18 cellular contexts compared by ENCODE assay signal in genomic region chr2:154771664-154772284, GRCh38.
DNase-seq lines count a peak whose midpoint lies in the region; ATAC-seq, FAIRE-seq and TF ChIP-seq lines count a peak whose summit lies in the region.
"Had no signal": no experiment of that assay in that cellular context is flagged by ENCODE, and none has a peak within 500 bp of the region (broad histone marks: within the 10 kb centered on the region; RNA-seq: fewer than 3 reads in every experiment).

No MANE protein-coding gene starts in this region.

- no peak for TF ChIP-seq EP300 in GM12878 (IDR thresholded peaks at IDR 0.05; ENCODE audit: borderline replicate concordance in 1 of 2, control insufficient read depth in 1 of 2, low read depth in 2 of 2, low read length in 2 of 2)

- no peaks in the 10 kb centered on the region for H3K9me3 ChIP-seq in GM12878 (replicated peaks; ENCODE audit: control insufficient read depth, insufficient read depth, low read length)
- H3K9me3 ChIP-seq: Caco-2 had no signal

- H3K27me3 ChIP-seq in GM12878 (replicated peaks in 1 of 2; ENCODE audit: control insufficient read depth in 2 of 2, insufficient read depth in 2 of 2, low read length in 1 of 2): no peaks in the 10 kb centered on the region

- TF ChIP-seq CTCF in 22Rv1 (IDR thresholded peaks at IDR 0.05) (no peak), GM12878 (IDR thresholded peaks at IDR 0.05 in 2 of 3, conservative IDR thresholded peaks at IDR 0.05 in 1 of 3; ENCODE audit: control insufficient read depth in 2 of 3, extremely low read depth in 1 of 3, insufficient read depth in 1 of 3, low read depth in 3 of 3, low read length in 3 of 3) (no peak), GM10248 (IDR thresholded peaks at IDR 0.05; ENCODE audit: control extremely low read depth, extremely low read depth, low read depth, missing control alignments) (no peak)

- no peak overlapping the region for H3K4me2 ChIP-seq in GM12878 (ENCODE audit: control insufficient read depth, insufficient read depth)

- POLR2A ChIA-PET in GM12878 (lab: Charles Lee): no interaction called here
- POLR2A ChIA-PET in GM10248 (lab: Yijun Ruan, JAX): no interaction called here

- FAIRE-seq in GM12878 (lab: Jason Lieb, UNC): no peak
- FAIRE-seq: G401.6, GM12892, H1 had no signal

- H3K79me2 ChIP-seq in GM12878 (ENCODE audit: control insufficient read depth, insufficient read depth, low read length): no peaks in the 10 kb centered on the region

- RAD21 ChIA-PET in GM12878 (lab: Charles Lee; ENCODE audit: unreplicated experiment): no interaction called here

- H3K4me3 ChIP-seq in GM12878: no peak overlapping the region
- H3K4me3 ChIP-seq: GM23248 had no signal

- H3K36me3 ChIP-seq in GM12878 (ENCODE audit: control insufficient read depth in 2 of 2, insufficient read depth in 2 of 2, low read length in 1 of 2): no peaks in the 10 kb centered on the region

- H2AFZ ChIP-seq in GM12878 (ENCODE audit: control insufficient read depth, low read depth, low read length): no peak overlapping the region
- H2AFZ ChIP-seq: GM23248 had no signal

- BruUV-seq in GM12878 (replicated peaks; lab: Mats Ljungman, UMichigan): no TSS peak

- H3K9ac ChIP-seq in GM12878 (ENCODE audit: control insufficient read depth, insufficient read depth, low read length): no peak overlapping the region
- H3K9ac ChIP-seq: GM23248 had no signal

- TF ChIP-seq RAD21 in GM12878 (IDR thresholded peaks at IDR 0.05; ENCODE audit: insufficient read depth, low read depth, low read length): no peak

- intact Hi-C loops in GM12878 (cut with micrococcal nuclease; ENCODE audit: unreplicated experiment): no loop called here

- no peaks in the 10 kb centered on the region for H3K4me1 ChIP-seq in GM12878 (ENCODE audit: control insufficient read depth, insufficient read depth, low read length)
- H3K4me1 ChIP-seq: Caco-2 had no signal

- CTCF ChIA-PET in GM12878 (lab: Yijun Ruan, JAX): no interaction called here
- CTCF ChIA-PET in GM10248 (lab: Yijun Ruan, JAX): interaction anchor here (1.1 kb wide), 1 partner anchor 61 kb away, joined by 3 read pairs; no protein-coding TSS in a partner anchor

- SMC1A ChIA-PET in GM12878 (lab: Charles Lee; ENCODE audit: uncharacterized antibody, unreplicated experiment): interaction anchor here (1.0 to 1.1 kb wide), 2 partner anchors 10 to 51 kb away, joined by 3 read pairs; no protein-coding TSS in a partner anchor

- in situ Hi-C loops in GM12878 (cut with MboI): no loop called here

- H4K20me1 ChIP-seq in GM12878 (ENCODE audit: control insufficient read depth, insufficient read depth): no peaks in the 10 kb centered on the region

- ATAC-seq in GM18867 (IDR thresholded peaks at IDR 0.05; ENCODE audit: unreplicated experiment): peak; percentile 67
- peak; percentile 21; the same call in 2 of the 3 replicates for ATAC-seq in GM12878
- ATAC-seq in GM18511 (IDR thresholded peaks at IDR 0.05; ENCODE audit: unreplicated experiment): no peak

- no peak for TF ChIP-seq POLR2A in GM12878 (IDR thresholded peaks at IDR 0.05; ENCODE audit: low read depth, low read length)

- DNase-seq in NCI-H526 treated with DMSO at 0.1 percent for 48 hours (lab: John Stamatoyannopoulos, UW) (peak; percentile 44), GM12878 (ENCODE audit: low read depth, low spot score) (no peak), GM10248 (ENCODE audit: extremely low spot score) (no peak), NCI-H69 (lab: John Stamatoyannopoulos, UW) (no peak)
- DNase-seq: C1 segment of cervical spinal cord; Caco-2; CD4-positive, alpha-beta memory T cell; DMS153; DND-41; GM23248; H7; HCEC 1CT had no signal

- 0 out of 2 replicates have a peak overlapping the region, but pooled peaks have one; percentile 6 for H3K27ac ChIP-seq in 22Rv1
- no peak overlapping the region for H3K27ac ChIP-seq in GM12878 (ENCODE audit: control insufficient read depth, insufficient read depth)
- H3K27ac ChIP-seq: GM23248 had no signal

- WGBS in GM12878 (ENCODE audit: insufficient coverage, insufficient replicate concordance, low lambda C conversion rate, missing lambda C conversion rate): 32% methylated on average over 4 of the region's 4 CpGs

TF ChIP-seq in GM12878, 131 proteins besides CTCF, POLR2A, EP300 and RAD21:
- no peak for TF ChIP-seq CBX5 (IDR thresholded peaks at IDR 0.05; ENCODE audit: low read depth)
- TF ChIP-seq NR2C2 (IDR thresholded peaks at IDR 0.05; ENCODE audit: borderline replicate concordance, control insufficient read depth, insufficient read length, low read depth): no peak
- no peak for TF ChIP-seq ZNF384 (IDR thresholded peaks at IDR 0.05; ENCODE audit: borderline replicate concordance, low read depth, low read length)
